8 cellular contexts compared by ENCODE assay signal in the genomic region with DNA sequence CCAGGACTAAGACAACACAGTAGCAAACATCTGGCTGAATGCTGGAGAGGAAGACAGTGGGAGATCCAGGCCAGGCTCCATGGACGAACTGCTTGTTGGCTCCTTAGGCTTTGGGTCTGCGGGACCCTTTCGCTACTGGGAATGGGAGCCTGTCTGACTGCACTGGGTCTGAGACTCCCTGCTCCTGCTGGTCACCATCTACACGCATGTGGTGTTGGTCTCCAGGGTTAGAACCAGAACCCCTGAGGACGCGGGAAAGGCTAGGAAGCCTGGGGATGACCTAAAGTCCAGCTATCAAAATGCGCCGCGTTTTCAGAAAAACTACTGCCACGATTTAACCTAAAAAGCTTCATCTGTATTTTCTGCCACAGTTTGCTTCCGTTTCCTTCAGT. TPM values are rescaled to one million over a fixed set of nuclear protein-coding genes. Genes with fewer than 3 reads are reported as not detected.
DNase-seq lines count a peak whose midpoint lies in the region; ATAC-seq and TF ChIP-seq lines count a peak whose summit lies in the region.

No MANE protein-coding gene starts in this region.

- peak overlapping the region; percentile 96 for H3K27ac Mint-ChIP-seq in activated CD4-positive, alpha-beta memory T cell treated with anti-CD3 and anti-CD28 coated beads, Interleukin-2, amount 10 ng/mL, durations not matched to agents 7 days and 5 days

- H3K9me3 ChIP-seq in right atrium auricular region (no peaks in the 10 kb centered on the region), skeletal muscle tissue (ENCODE audit: control insufficient read depth in 3 of 3, low read length in 3 of 3) (no peaks in the 10 kb centered on the region)

- peak overlapping the region; percentile 92 for H3K4me3 Mint-ChIP-seq in activated CD4-positive, alpha-beta memory T cell treated with anti-CD3 and anti-CD28 coated beads, Interleukin-2, amount 10 ng/mL, durations not matched to agents 7 days and 5 days

- H3K36me3 Mint-ChIP-seq in activated CD4-positive, alpha-beta memory T cell treated with anti-CD3 and anti-CD28 coated beads, Interleukin-2, amount 10 ng/mL, durations not matched to agents 7 days and 5 days (ENCODE audit: low read depth), result peaks cover 26% of the 10 kb centered on the region

- H3K4me1 Mint-ChIP-seq in activated CD4-positive, alpha-beta memory T cell treated with anti-CD3 and anti-CD28 coated beads, Interleukin-2, amount 10 ng/mL, durations not matched to agents 7 days and 5 days, result peaks cover 36% of the 10 kb centered on the region

- no peak for ATAC-seq in GM18519 (IDR thresholded peaks at IDR 0.05; ENCODE audit: low FRiP score, unreplicated experiment)
- no peak for ATAC-seq in GM21447 (IDR thresholded peaks at IDR 0.05; ENCODE audit: unreplicated experiment)
- no peak for ATAC-seq in GM18517 (IDR thresholded peaks at IDR 0.05; ENCODE audit: unreplicated experiment)

- H3K27me3 Mint-ChIP-seq in activated CD4-positive, alpha-beta memory T cell treated with anti-CD3 and anti-CD28 coated beads, Interleukin-2, amount 10 ng/mL, durations not matched to agents 7 days and 5 days, result peaks cover 20% of the 10 kb centered on the region

- no peak for TF ChIP-seq CTCF in GM12865 (IDR thresholded peaks at IDR 0.05; ENCODE audit: insufficient read depth, low read depth, low read length, missing control alignments)
- TF ChIP-seq CTCF in right atrium auricular region (IDR thresholded peaks at IDR 0.05), result no peak

- H3K27ac ChIP-seq in right atrium auricular region (peak overlapping the region; percentile 91 to 98), skeletal muscle tissue (ENCODE audit: low read depth, low read length) (peak overlapping the region; percentile 92)

- DNase-seq in GM12865 (ENCODE audit: low read depth), result no peak
- no peak for DNase-seq in activated CD4-positive, alpha-beta memory T cell treated with anti-CD3 and anti-CD28 coated beads, Interleukin-2, amount 10 ng/mL, durations not matched to agents 7 days and 5 days
- no peak for DNase-seq in right atrium auricular region (ENCODE audit: low spot score)
- no peak for DNase-seq in HCEC 1CT

- H3K36me3 ChIP-seq in right atrium auricular region, result no peaks in the 10 kb centered on the region
- no peaks in the 10 kb centered on the region for H3K36me3 ChIP-seq in skeletal muscle tissue (ENCODE audit: control insufficient read depth in 3 of 3, insufficient read depth in 3 of 3, low read length in 3 of 3)

- H3K9ac ChIP-seq in skeletal muscle tissue (ENCODE audit: low read depth in 1 of 3, low read length in 3 of 3), result peak overlapping the region; percentile 74 to 82 (median 76)

- H3K27me3 ChIP-seq in right atrium auricular region (no peaks in the 10 kb centered on the region), skeletal muscle tissue (ENCODE audit: control insufficient read depth in 3 of 3, insufficient read depth in 3 of 3, low read length in 3 of 3) (no peaks in the 10 kb centered on the region)

- H3K4me1 ChIP-seq in right atrium auricular region (peaks cover 0 to 37% of the 10 kb centered on the region in 2 donors), skeletal muscle tissue (ENCODE audit: control insufficient read depth in 3 of 3, insufficient read depth in 3 of 3, low read length in 3 of 3) (peaks cover 21 to 40% (median 30%) of the 10 kb centered on the region in 3 donors)

- H3K4me3 ChIP-seq in GM12865 (ENCODE audit: low read depth, low read length), result peak overlapping the region; percentile 79
- H3K4me3 ChIP-seq in right atrium auricular region, result peak overlapping the region; percentile 80 to 83
- peak overlapping the region; percentile 72 to 83 (median 75) for H3K4me3 ChIP-seq in skeletal muscle tissue (ENCODE audit: low read length in 3 of 3)

- no peaks in the 10 kb centered on the region for H3K9me3 Mint-ChIP-seq in activated CD4-positive, alpha-beta memory T cell treated with anti-CD3 and anti-CD28 coated beads, Interleukin-2, amount 10 ng/mL, durations not matched to agents 7 days and 5 days

- POLR2A ChIA-PET in activated CD4-positive, alpha-beta memory T cell treated with anti-CD3 and anti-CD28 coated beads, Interleukin-2, amount 10 ng/mL, durations not matched to agents 7 days and 5 days (lab: Charles Lee), result interaction anchor here (0.7 to 4.7 kb wide), 16 partner anchors 9 to 695 kb away, joined by 3 to 57 read pairs (median 4); a partner anchor contains a TSS

- CTCF ChIA-PET in activated CD4-positive, alpha-beta memory T cell treated with anti-CD3 and anti-CD28 coated beads, Interleukin-2, amount 10 ng/mL, durations not matched to agents 7 days and 5 days (lab: Charles Lee), result interaction anchor here (1.7 to 4.7 kb wide), 2 partner anchors 33 to 53 kb away, joined by 7 to 27 read pairs; no protein-coding TSS in a partner anchor

RNA-seq across cellular contexts. Expression of a gene that starts 0.8 kb away (rescaled TPM):
- 10 to 100 TPM; 85.9 to 97.1 TPM for total RNA-seq in activated CD4-positive, alpha-beta memory T cell treated with anti-CD3 and anti-CD28 coated beads, Interleukin-2, amount 10 ng/mL, durations not matched to agents 7 days and 5 days
- total RNA-seq in right atrium auricular region, result 100 to 1,000 TPM; 134 to 137 TPM
- total RNA-seq in skeletal muscle tissue, result 68.9 TPM
